In the genomic region with DNA sequence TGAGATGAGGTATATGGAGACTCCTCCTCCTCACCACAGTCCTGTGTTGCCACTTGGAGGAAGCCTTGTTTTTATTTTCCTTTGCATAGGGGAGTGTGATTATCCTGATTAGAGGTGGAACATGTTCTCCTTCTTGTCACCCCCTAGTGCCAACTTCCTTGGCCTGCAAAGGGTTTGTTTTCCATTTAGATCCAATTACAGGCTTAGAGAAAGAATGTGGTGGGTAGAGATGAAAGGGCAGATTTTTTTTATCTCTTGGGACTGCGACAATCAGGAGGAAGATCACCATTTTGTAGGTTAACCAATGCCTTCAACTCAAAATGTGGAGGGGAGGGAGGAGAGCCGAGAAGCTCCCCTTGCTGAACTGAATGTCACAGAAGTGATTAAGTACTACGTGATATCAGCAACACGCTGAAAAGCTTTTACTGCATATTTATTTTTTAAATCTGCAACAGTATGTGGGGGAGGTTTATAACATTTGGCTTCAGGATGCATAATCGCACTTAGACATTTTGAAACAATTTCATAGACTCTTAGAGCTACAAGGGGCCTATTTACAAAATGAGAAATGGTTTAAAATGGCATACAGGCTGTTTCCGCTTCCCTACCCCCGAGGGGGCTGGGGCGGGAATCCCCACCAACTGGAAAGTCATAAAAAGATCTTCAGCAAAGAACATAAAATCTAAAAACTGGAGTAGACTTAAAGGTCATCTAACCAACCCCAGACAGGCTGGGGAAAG, we compare ENCODE assay signal across 1 cellular context.
TF ChIP-seq lines count a peak whose summit lies in the region.

No MANE protein-coding gene starts in this region.

TF ChIP-seq in GM23338, 12 proteins besides CTCF, POLR2A, EP300 and RAD21 (continued from another document):
- TF ChIP-seq, protein P1, sequence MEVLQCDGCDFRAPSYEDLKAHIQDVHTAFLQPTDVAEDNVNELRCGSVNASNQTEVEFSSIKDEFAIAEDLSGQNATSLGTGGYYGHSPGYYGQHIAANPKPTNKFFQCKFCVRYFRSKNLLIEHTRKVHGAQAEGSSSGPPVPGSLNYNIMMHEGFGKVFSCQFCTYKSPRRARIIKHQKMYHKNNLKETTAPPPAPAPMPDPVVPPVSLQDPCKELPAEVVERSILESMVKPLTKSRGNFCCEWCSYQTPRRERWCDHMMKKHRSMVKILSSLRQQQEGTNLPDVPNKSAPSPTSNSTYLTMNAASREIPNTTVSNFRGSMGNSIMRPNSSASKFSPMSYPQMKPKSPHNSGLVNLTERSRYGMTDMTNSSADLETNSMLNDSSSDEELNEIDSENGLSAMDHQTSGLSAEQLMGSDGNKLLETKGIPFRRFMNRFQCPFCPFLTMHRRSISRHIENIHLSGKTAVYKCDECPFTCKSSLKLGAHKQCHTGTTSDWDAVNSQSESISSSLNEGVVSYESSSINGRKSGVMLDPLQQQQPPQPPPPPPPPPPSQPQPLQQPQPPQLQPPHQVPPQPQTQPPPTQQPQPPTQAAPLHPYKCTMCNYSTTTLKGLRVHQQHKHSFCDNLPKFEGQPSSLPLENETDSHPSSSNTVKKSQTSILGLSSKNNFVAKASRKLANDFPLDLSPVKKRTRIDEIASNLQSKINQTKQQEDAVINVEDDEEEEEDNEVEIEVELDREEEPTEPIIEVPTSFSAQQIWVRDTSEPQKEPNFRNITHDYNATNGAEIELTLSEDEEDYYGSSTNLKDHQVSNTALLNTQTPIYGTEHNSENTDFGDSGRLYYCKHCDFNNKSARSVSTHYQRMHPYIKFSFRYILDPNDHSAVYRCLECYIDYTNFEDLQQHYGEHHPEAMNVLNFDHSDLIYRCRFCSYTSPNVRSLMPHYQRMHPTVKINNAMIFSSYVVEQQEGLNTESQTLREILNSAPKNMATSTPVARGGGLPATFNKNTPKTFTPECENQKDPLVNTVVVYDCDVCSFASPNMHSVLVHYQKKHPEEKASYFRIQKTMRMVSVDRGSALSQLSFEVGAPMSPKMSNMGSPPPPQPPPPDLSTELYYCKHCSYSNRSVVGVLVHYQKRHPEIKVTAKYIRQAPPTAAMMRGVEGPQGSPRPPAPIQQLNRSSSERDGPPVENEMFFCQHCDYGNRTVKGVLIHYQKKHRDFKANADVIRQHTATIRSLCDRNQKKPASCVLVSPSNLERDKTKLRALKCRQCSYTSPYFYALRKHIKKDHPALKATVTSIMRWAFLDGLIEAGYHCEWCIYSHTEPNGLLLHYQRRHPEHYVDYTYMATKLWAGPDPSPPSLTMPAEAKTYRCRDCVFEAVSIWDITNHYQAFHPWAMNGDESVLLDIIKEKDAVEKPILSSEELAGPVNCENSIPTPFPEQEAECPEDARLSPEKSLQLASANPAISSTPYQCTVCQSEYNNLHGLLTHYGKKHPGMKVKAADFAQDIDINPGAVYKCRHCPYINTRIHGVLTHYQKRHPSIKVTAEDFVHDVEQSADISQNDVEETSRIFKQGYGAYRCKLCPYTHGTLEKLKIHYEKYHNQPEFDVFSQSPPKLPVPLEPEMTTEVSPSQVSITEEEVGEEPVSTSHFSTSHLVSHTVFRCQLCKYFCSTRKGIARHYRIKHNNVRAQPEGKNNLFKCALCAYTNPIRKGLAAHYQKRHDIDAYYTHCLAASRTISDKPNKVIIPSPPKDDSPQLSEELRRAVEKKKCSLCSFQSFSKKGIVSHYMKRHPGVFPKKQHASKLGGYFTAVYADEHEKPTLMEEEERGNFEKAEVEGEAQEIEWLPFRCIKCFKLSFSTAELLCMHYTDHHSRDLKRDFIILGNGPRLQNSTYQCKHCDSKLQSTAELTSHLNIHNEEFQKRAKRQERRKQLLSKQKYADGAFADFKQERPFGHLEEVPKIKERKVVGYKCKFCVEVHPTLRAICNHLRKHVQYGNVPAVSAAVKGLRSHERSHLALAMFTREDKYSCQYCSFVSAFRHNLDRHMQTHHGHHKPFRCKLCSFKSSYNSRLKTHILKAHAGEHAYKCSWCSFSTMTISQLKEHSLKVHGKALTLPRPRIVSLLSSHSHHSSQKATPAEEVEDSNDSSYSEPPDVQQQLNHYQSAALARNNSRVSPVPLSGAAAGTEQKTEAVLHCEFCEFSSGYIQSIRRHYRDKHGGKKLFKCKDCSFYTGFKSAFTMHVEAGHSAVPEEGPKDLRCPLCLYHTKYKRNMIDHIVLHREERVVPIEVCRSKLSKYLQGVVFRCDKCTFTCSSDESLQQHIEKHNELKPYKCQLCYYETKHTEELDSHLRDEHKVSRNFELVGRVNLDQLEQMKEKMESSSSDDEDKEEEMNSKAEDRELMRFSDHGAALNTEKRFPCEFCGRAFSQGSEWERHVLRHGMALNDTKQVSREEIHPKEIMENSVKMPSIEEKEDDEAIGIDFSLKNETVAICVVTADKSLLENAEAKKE (CRISPR knock-in tag; IDR thresholded peaks at IDR 0.05), result no peak
- TF ChIP-seq ZNF114 (CRISPR knock-in tag; IDR thresholded peaks at IDR 0.05) (no peak), POLR2AphosphoS5 (IDR thresholded peaks at IDR 0.05; ENCODE audit: low read depth) (no peak), STAT1 (IDR thresholded peaks at IDR 0.05; ENCODE audit: unreplicated experiment) (no peak), JUNB (IDR thresholded peaks at IDR 0.05; ENCODE audit: unreplicated experiment) (no peak), ZNF331 (CRISPR knock-in tag; IDR thresholded peaks at IDR 0.05; ENCODE audit: low read depth) (no peak)
